30 cellular contexts compared by ENCODE assay signal in genomic region chrX:20451936-20452335, GRCh38.
DNase-seq lines count a peak whose midpoint lies in the region; ATAC-seq, FAIRE-seq and TF ChIP-seq lines count a peak whose summit lies in the region.
"Had no signal": no experiment of that assay in that cellular context is flagged by ENCODE, and none has a peak within 500 bp of the region (broad histone marks: within the 10 kb centered on the region; RNA-seq: fewer than 3 reads in every experiment).

No MANE protein-coding gene starts in this region.

- peaks cover 33% of the 10 kb centered on the region for H3K4me1 Mint-ChIP-seq in T-helper 2 cell treated with Interferon-gamma antibody and Interleukin-4, amounts not matched to agents 5 μg/mL and 100 μg/mL, for 36 hours (ENCODE audit: low read depth)
- peaks cover 26% of the 10 kb centered on the region for H3K4me1 Mint-ChIP-seq in T-helper 17 cell
- H3K4me1 Mint-ChIP-seq in effector memory CD8-positive, alpha-beta T cell (ENCODE audit: low read depth in 2 of 2), result peaks cover 23 to 30% of the 10 kb centered on the region in 2 donors
- H3K4me1 Mint-ChIP-seq: endodermal cell had no signal

- ATAC-seq in T-helper 17 cell (no peak), HG02571 (IDR thresholded peaks at IDR 0.05; ENCODE audit: unreplicated experiment) (no peak)
- no peak for ATAC-seq in effector memory CD8-positive, alpha-beta T cell (replicated peaks)
- ATAC-seq: left colon, SK-N-SH treated with all-trans-retinoic acid at 6 μM for 48 hours had no signal

- peaks cover 7% of the 10 kb centered on the region for H3K36me3 Mint-ChIP-seq in T-helper 2 cell treated with Interferon-gamma antibody and Interleukin-4, amounts not matched to agents 5 μg/mL and 100 μg/mL, for 36 hours (ENCODE audit: low read depth)
- H3K36me3 Mint-ChIP-seq in T-helper 17 cell (ENCODE audit: low read depth), result no peaks in the 10 kb centered on the region
- H3K36me3 Mint-ChIP-seq in effector memory CD8-positive, alpha-beta T cell (ENCODE audit: insufficient read depth), result no peaks in the 10 kb centered on the region
- H3K36me3 Mint-ChIP-seq: memory B cell, type B pancreatic cell had no signal

- TF ChIP-seq CTCF in lower leg skin (IDR thresholded peaks at IDR 0.05), result no peak

- peak overlapping the region; percentile 93 for H3K27ac Mint-ChIP-seq in T-helper 2 cell treated with Interferon-gamma antibody and Interleukin-4, amounts not matched to agents 5 μg/mL and 100 μg/mL, for 36 hours
- peak overlapping the region; percentile 86 for H3K27ac Mint-ChIP-seq in T-helper 17 cell
- H3K27ac Mint-ChIP-seq in effector memory CD8-positive, alpha-beta T cell, result peak overlapping the region; percentile 91 to 96
- H3K27ac Mint-ChIP-seq: B cell, endodermal cell, memory B cell, progenitor cell of endocrine pancreas, type B pancreatic cell had no signal

- WGBS in lower leg skin, 2 donors, result 76 to 80% methylated on average over 2 of the region's 2 CpGs

- H3K4me3 Mint-ChIP-seq in T-helper 2 cell treated with Interferon-gamma antibody and Interleukin-4, amounts not matched to agents 5 μg/mL and 100 μg/mL, for 36 hours, result peak overlapping the region; percentile 71
- no peak overlapping the region for H3K4me3 Mint-ChIP-seq in T-helper 17 cell
- H3K4me3 Mint-ChIP-seq in effector memory CD8-positive, alpha-beta T cell, result peak overlapping the region; percentile 67 to 72
- H3K4me3 Mint-ChIP-seq: B cell, endodermal cell, memory B cell, type B pancreatic cell had no signal

- peaks cover 7% of the 10 kb centered on the region for H3K9me3 Mint-ChIP-seq in T-helper 2 cell treated with Interferon-gamma antibody and Interleukin-4, amounts not matched to agents 5 μg/mL and 100 μg/mL, for 36 hours
- no peaks in the 10 kb centered on the region for H3K9me3 Mint-ChIP-seq in effector memory CD8-positive, alpha-beta T cell

- peak; percentile 71 for FAIRE-seq in HTR-8/SVneo (lab: Jason Lieb, UNC)
- FAIRE-seq: A204.1, frontal cortex, H1 had no signal

- intact Hi-C loops in lower leg skin (cut with DNase I; ENCODE audit: low total_unique reads), result no loop called here

- TF ChIP-seq POLR2A in lower leg skin (IDR thresholded peaks at IDR 0.05), result no peak

- H3K4me3 ChIP-seq in lower leg skin (ENCODE audit: low read depth, poor library complexity, severe bottlenecking), result no peak overlapping the region
- H3K4me3 ChIP-seq: adrenal gland, coronary artery, esophagus squamous epithelium, MG63 had no signal

- peaks cover 11% of the 10 kb centered on the region for H3K27me3 Mint-ChIP-seq in T-helper 2 cell treated with Interferon-gamma antibody and Interleukin-4, amounts not matched to agents 5 μg/mL and 100 μg/mL, for 36 hours (ENCODE audit: low read depth)
- H3K27me3 Mint-ChIP-seq in T-helper 17 cell, result no peaks in the 10 kb centered on the region
- H3K27me3 Mint-ChIP-seq in effector memory CD8-positive, alpha-beta T cell, result no peaks in the 10 kb centered on the region
- H3K27me3 Mint-ChIP-seq: B cell, progenitor cell of endocrine pancreas, type B pancreatic cell had no signal

- no peak for DNase-seq in T-helper 2 cell treated with Interferon-gamma antibody and Interleukin-4, amounts not matched to agents 5 μg/mL and 100 μg/mL, for 36 hours (ENCODE audit: low spot score)
- no peak for DNase-seq in T-helper 2 cell
- no peak for DNase-seq in HTR-8/SVneo (ENCODE audit: insufficient read length, low spot score)
- DNase-seq in T-helper 17 cell, result no peak
- no peak for DNase-seq in effector memory CD8-positive, alpha-beta T cell
- DNase-seq in AG08396 (ENCODE audit: low spot score), result no peak
- no peak for DNase-seq in lower leg skin (ENCODE audit: low spot score in 2 of 2)
- DNase-seq: activated CD4-positive, CD25-positive, alpha-beta regulatory T cell; adrenal gland; brain microvascular endothelial cell; COR-L47; DMS79 treated with DMSO at 0.1 percent for 48 hours; endodermal cell; esophagus squamous epithelium; KBM-7; left colon; MG63; NCI-H1417 treated with DMSO at 0.1 percent for 48 hours; NCI-H526 had no signal

- H3K9me3 ChIP-seq in T-helper 17 cell (ENCODE audit: control insufficient read depth, low read length, poor library complexity, severe bottlenecking), result no peaks in the 10 kb centered on the region
- H3K9me3 ChIP-seq: adrenal gland, esophagus squamous epithelium, MG63, neutrophil had no signal
